8 cellular contexts compared by ENCODE assay signal in the genomic region with DNA sequence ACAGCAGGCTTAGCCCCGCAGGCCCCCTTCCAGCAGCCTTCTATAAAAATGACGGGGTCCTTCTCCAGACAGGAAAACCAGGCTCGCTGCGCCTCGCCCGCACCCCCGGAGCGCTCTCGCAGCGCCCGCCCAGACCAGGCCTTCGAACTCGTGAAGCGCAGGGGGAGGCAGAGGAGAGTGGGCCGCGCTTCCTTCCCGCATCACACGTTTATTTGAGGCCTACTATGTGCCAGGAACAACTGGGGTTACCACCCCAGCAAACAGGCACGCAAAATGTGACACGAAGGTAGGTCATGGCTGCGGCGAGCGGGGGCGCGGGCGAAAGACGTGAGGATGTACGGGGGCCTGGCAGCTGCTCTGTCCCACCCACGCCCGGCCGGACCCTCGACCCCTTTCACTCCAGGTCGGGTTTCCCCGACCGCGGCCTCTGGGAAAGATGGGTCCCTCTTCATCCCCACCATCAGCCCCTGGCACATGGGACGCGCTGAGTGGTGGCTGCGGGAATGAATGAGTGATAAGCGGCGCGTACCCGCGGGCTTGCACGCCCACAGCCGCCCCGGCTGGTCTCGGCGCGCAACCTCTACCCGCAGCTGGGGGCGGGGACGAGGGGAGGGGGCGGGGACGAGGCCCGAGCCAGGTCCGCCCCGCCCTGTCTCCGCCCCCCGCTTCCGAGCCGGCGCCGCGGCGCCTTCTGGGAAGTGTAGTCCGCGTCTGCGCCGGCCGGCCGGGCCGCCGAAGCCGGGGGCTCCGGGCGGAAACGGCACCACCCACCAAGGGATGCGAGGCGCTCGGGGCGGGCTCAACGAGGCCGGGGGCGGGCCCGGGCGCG. TPM values are rescaled to one million over a fixed set of nuclear protein-coding genes. Genes with fewer than 3 reads are reported as not detected.
A peak's percentile ranks its signal among the peaks of the same experiment; 100 is the strongest.
DNase-seq lines count a peak whose midpoint lies in the region; ATAC-seq, FAIRE-seq and TF ChIP-seq lines count a peak whose summit lies in the region.

No MANE protein-coding gene starts in this region.

- peak; percentile 88 for ATAC-seq in GM21576 (IDR thresholded peaks at IDR 0.05; ENCODE audit: unreplicated experiment)
- ATAC-seq in natural killer cell, result peak; percentile 96 to 98 (median 96)
- ATAC-seq in stimulated activated memory B cell treated with anti-CD40 and anti-IgM and Interleukin-4, amounts not matched to agents 10 μg/mL and 1 μg/mL and 100 μg/mL, for 72 hours, result peak; percentile 96

- DNase-seq in DMS114 treated with DMSO at 0.1 percent for 48 hours (lab: John Stamatoyannopoulos, UW; ENCODE audit: unreplicated experiment), result peak; percentile 67
- peak; percentile 76 for DNase-seq in RCC 7860 (ENCODE audit: low spot score)
- DNase-seq in activated T-helper 2 cell treated with anti-CD3 and anti-CD28 coated beads, Interferon-gamma antibody, Interleukin-2, Interleukin-4, amounts not matched to agents 10 μg/mL and 5 μg/mL and 100 μg/mL, durations not matched to agents 14 hours and 24 hours and 36 hours (ENCODE audit: low spot score), result peak; percentile 79
- peak; percentile 71 for DNase-seq in fibroblast of peridontal ligament (ENCODE audit: extremely low read depth)
- DNase-seq in natural killer cell, result peak; percentile 80

- TF ChIP-seq RAD21 in Ishikawa (IDR thresholded peaks at IDR 0.05; ENCODE audit: low read depth), result no peak

- peak overlapping the region; percentile 74 for H3K4me3 Mint-ChIP-seq in activated T-helper 2 cell treated with anti-CD3 and anti-CD28 coated beads, Interferon-gamma antibody, Interleukin-2, Interleukin-4, amounts not matched to agents 10 μg/mL and 5 μg/mL and 100 μg/mL, durations not matched to agents 14 hours and 24 hours and 36 hours (ENCODE audit: low read depth)
- peak overlapping the region; percentile 81 for H3K4me3 Mint-ChIP-seq in natural killer cell
- H3K4me3 Mint-ChIP-seq in stimulated activated memory B cell treated with anti-CD40 and anti-IgM and Interleukin-4, amounts not matched to agents 10 μg/mL and 1 μg/mL and 100 μg/mL, for 72 hours, result peak overlapping the region; percentile 83

- intact Hi-C loops in activated T-helper 2 cell treated with anti-CD3 and anti-CD28 coated beads, Interferon-gamma antibody, Interleukin-2, Interleukin-4, amounts not matched to agents 10 μg/mL and 5 μg/mL and 100 μg/mL, durations not matched to agents 14 hours and 24 hours and 36 hours (cut with micrococcal nuclease), result loop anchor here (1.0 to 10.0 kb wide), 3 partner anchors 57 to 689 kb away; a partner anchor contains a TSS
- intact Hi-C loops in natural killer cell (cut with micrococcal nuclease), result no loop called here

- TF ChIP-seq EP300 in Ishikawa (IDR thresholded peaks at IDR 0.05; ENCODE audit: borderline replicate concordance), result no peak

- FAIRE-seq in RCC 7860 (lab: Jason Lieb, UNC), result no peak

- H3K4me1 Mint-ChIP-seq in activated T-helper 2 cell treated with anti-CD3 and anti-CD28 coated beads, Interferon-gamma antibody, Interleukin-2, Interleukin-4, amounts not matched to agents 10 μg/mL and 5 μg/mL and 100 μg/mL, durations not matched to agents 14 hours and 24 hours and 36 hours (ENCODE audit: low read depth), result peaks cover 16% of the 10 kb centered on the region
- peaks cover 23 to 32% of the 10 kb centered on the region in 2 donors for H3K4me1 Mint-ChIP-seq in natural killer cell
- peaks cover 41% of the 10 kb centered on the region for H3K4me1 Mint-ChIP-seq in stimulated activated memory B cell treated with anti-CD40 and anti-IgM and Interleukin-4, amounts not matched to agents 10 μg/mL and 1 μg/mL and 100 μg/mL, for 72 hours

- H3K27me3 Mint-ChIP-seq in activated T-helper 2 cell treated with anti-CD3 and anti-CD28 coated beads, Interferon-gamma antibody, Interleukin-2, Interleukin-4, amounts not matched to agents 10 μg/mL and 5 μg/mL and 100 μg/mL, durations not matched to agents 14 hours and 24 hours and 36 hours (ENCODE audit: low read depth), result no peaks in the 10 kb centered on the region
- no peaks in the 10 kb centered on the region for H3K27me3 Mint-ChIP-seq in natural killer cell (ENCODE audit: low read depth in 2 of 2)
- H3K27me3 Mint-ChIP-seq in stimulated activated memory B cell treated with anti-CD40 and anti-IgM and Interleukin-4, amounts not matched to agents 10 μg/mL and 1 μg/mL and 100 μg/mL, for 72 hours, result no peaks in the 10 kb centered on the region

- peaks cover 13% of the 10 kb centered on the region for H3K36me3 Mint-ChIP-seq in activated T-helper 2 cell treated with anti-CD3 and anti-CD28 coated beads, Interferon-gamma antibody, Interleukin-2, Interleukin-4, amounts not matched to agents 10 μg/mL and 5 μg/mL and 100 μg/mL, durations not matched to agents 14 hours and 24 hours and 36 hours (ENCODE audit: low read depth)
- H3K36me3 Mint-ChIP-seq in natural killer cell, result peaks cover 17% of the 10 kb centered on the region
- H3K36me3 Mint-ChIP-seq in stimulated activated memory B cell treated with anti-CD40 and anti-IgM and Interleukin-4, amounts not matched to agents 10 μg/mL and 1 μg/mL and 100 μg/mL, for 72 hours, result peaks cover 12% of the 10 kb centered on the region

- peak overlapping the region; percentile 28 for H3K27ac Mint-ChIP-seq in activated T-helper 2 cell treated with anti-CD3 and anti-CD28 coated beads, Interferon-gamma antibody, Interleukin-2, Interleukin-4, amounts not matched to agents 10 μg/mL and 5 μg/mL and 100 μg/mL, durations not matched to agents 14 hours and 24 hours and 36 hours
- H3K27ac Mint-ChIP-seq in natural killer cell, result peak overlapping the region in 1 of 2 donors; percentile 86
- H3K27ac Mint-ChIP-seq in stimulated activated memory B cell treated with anti-CD40 and anti-IgM and Interleukin-4, amounts not matched to agents 10 μg/mL and 1 μg/mL and 100 μg/mL, for 72 hours, result peak overlapping the region; percentile 73

- no peak for TF ChIP-seq CTCF in natural killer cell (IDR thresholded peaks at IDR 0.05)

- peaks cover 24% of the 10 kb centered on the region for H3K9me3 Mint-ChIP-seq in activated T-helper 2 cell treated with anti-CD3 and anti-CD28 coated beads, Interferon-gamma antibody, Interleukin-2, Interleukin-4, amounts not matched to agents 10 μg/mL and 5 μg/mL and 100 μg/mL, durations not matched to agents 14 hours and 24 hours and 36 hours
- peaks cover 5 to 12% of the 10 kb centered on the region in 2 donors for H3K9me3 Mint-ChIP-seq in natural killer cell
- H3K9me3 Mint-ChIP-seq in stimulated activated memory B cell treated with anti-CD40 and anti-IgM and Interleukin-4, amounts not matched to agents 10 μg/mL and 1 μg/mL and 100 μg/mL, for 72 hours, result peaks cover 11% of the 10 kb centered on the region

TF ChIP-seq in Ishikawa, 13 proteins besides CTCF, POLR2A, EP300 and RAD21:
- no peak for TF ChIP-seq NFIC (IDR thresholded peaks at IDR 0.05)
- TF ChIP-seq, protein P1, sequence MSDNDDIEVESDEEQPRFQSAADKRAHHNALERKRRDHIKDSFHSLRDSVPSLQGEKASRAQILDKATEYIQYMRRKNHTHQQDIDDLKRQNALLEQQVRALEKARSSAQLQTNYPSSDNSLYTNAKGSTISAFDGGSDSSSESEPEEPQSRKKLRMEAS (IDR thresholded peaks at IDR 0.05), result peak; percentile 13
TF ChIP-seq in Ishikawa: peak in this region for 1.

RNA-seq across cellular contexts. Expression of a gene that starts 59.1 kb away (rescaled TPM):
- total RNA-seq in activated T-helper 2 cell treated with anti-CD3 and anti-CD28 coated beads, Interferon-gamma antibody, Interleukin-2, Interleukin-4, amounts not matched to agents 10 μg/mL and 5 μg/mL and 100 μg/mL, durations not matched to agents 14 hours and 24 hours and 36 hours, result not detected in 2 replicates
- total RNA-seq in natural killer cell, result 1 to 10 TPM; 2.8 to 5.4 (median 3.7) TPM

Comparison
In these comparisons a context has a peak if more than half of its experiments do, and no peak if none do; other contexts are left out.
1. Peak in every context shown above with its lines: DNase-seq and ATAC-seq.